ENCODE assay signal across 8 cellular contexts in genomic region chr16:85819245-85819644, GRCh38. TPM values are rescaled to one million over a fixed set of nuclear protein-coding genes. Genes with fewer than 3 reads are reported as not detected.
A peak's percentile ranks its signal among the peaks of the same experiment; 100 is the strongest.
DNase-seq lines count a peak whose midpoint lies in the region; ATAC-seq and TF ChIP-seq lines count a peak whose summit lies in the region.

No MANE protein-coding gene starts in this region.

- H3K27ac Mint-ChIP-seq in naive thymus-derived CD8-positive, alpha-beta T cell: peak overlapping the region in 1 of 10 donors; percentile 9
- no peak overlapping the region for H3K27ac Mint-ChIP-seq in stimulated activated memory B cell treated with anti-CD40 and anti-IgM and Interleukin-4, amounts not matched to agents 10 μg/mL and 1 μg/mL and 100 μg/mL, for 72 hours

- no peaks in the 10 kb centered on the region for H3K9me3 Mint-ChIP-seq in naive thymus-derived CD8-positive, alpha-beta T cell
- no peaks in the 10 kb centered on the region for H3K9me3 Mint-ChIP-seq in stimulated activated memory B cell treated with anti-CD40 and anti-IgM and Interleukin-4, amounts not matched to agents 10 μg/mL and 1 μg/mL and 100 μg/mL, for 72 hours

- BruUV-seq in PC-9 (replicated peaks; lab: Mats Ljungman, UMichigan): no TSS peak

- no peaks in the 10 kb centered on the region; the same call in 1 of the 2 replicates for H3F3A ChIP-seq in PC-9 (ENCODE audit: insufficient read depth, low read depth)

- H3K9me2 ChIP-seq in PC-9 (ENCODE audit: insufficient read depth): no peaks in the 10 kb centered on the region

- intact Hi-C loops in PC-9 (cut with micrococcal nuclease; ENCODE audit: unreplicated experiment): no loop called here
- intact Hi-C loops in esophagus muscularis mucosa (cut with DNase I): no loop called here

- peaks cover 2 to 17% (median 12%) of the 10 kb centered on the region in 4 donors for H3K4me1 Mint-ChIP-seq in naive thymus-derived CD8-positive, alpha-beta T cell
- peaks cover 21% of the 10 kb centered on the region for H3K4me1 Mint-ChIP-seq in stimulated activated memory B cell treated with anti-CD40 and anti-IgM and Interleukin-4, amounts not matched to agents 10 μg/mL and 1 μg/mL and 100 μg/mL, for 72 hours

- H3K36me3 ChIP-seq in PC-9 (ENCODE audit: low read depth): no peaks in the 10 kb centered on the region
- H3K36me3 ChIP-seq in esophagus muscularis mucosa: no peaks in the 10 kb centered on the region

- TF ChIP-seq CTCF in PC-9 (conservative IDR thresholded peaks at IDR 0.05) (peak; percentile 82), esophagus muscularis mucosa (IDR thresholded peaks at IDR 0.05) (peak; percentile 70 to 79 (median 71))

- no peaks in the 10 kb centered on the region for H3K4me1 ChIP-seq in PC-9 (replicated peaks; ENCODE audit: insufficient read depth)
- H3K4me1 ChIP-seq in esophagus muscularis mucosa: peaks cover 7 to 23% (median 15%) of the 10 kb centered on the region in 4 donors

- no peak for TF ChIP-seq EP300 in esophagus muscularis mucosa (IDR thresholded peaks at IDR 0.05)

- POLR2A ChIA-PET in PC-9 (lab: Charles Lee; ENCODE audit: unreplicated experiment): no interaction called here
- POLR2A ChIA-PET in naive thymus-derived CD8-positive, alpha-beta T cell (lab: Charles Lee): no interaction called here

- H3K27me3 ChIP-seq in PC-9 (ENCODE audit: insufficient read depth, low read depth) (peaks cover 70% of the 10 kb centered on the region), esophagus muscularis mucosa (no peaks in the 10 kb centered on the region)

- CTCF ChIA-PET in PC-9 (lab: Charles Lee): interaction anchor here (0.6 to 0.7 kb wide), 4 partner anchors 485 to 1601 kb away, joined by 3 to 7 read pairs (median 5); no protein-coding TSS in a partner anchor

- H3K9me3 ChIP-seq in PC-9 (ENCODE audit: insufficient read depth, low read depth): no peaks in the 10 kb centered on the region
- H3K9me3 ChIP-seq in esophagus muscularis mucosa: no peaks in the 10 kb centered on the region

- H2AFZ ChIP-seq in PC-9: no peak overlapping the region

- no peaks in the 10 kb centered on the region for H4K20me1 ChIP-seq in PC-9 (ENCODE audit: insufficient read depth)

- ATAC-seq in naive thymus-derived CD8-positive, alpha-beta T cell: peak; percentile 80
- ATAC-seq in stimulated activated memory B cell treated with anti-CD40 and anti-IgM and Interleukin-4, amounts not matched to agents 10 μg/mL and 1 μg/mL and 100 μg/mL, for 72 hours: peak; percentile 71
- ATAC-seq in HG02571 (IDR thresholded peaks at IDR 0.05; ENCODE audit: unreplicated experiment): no peak

- no peak for TF ChIP-seq POLR2A in esophagus muscularis mucosa (IDR thresholded peaks at IDR 0.05; ENCODE audit: low read depth)

- H3K79me2 ChIP-seq in PC-9 (ENCODE audit: low read depth): no peaks in the 10 kb centered on the region

- no peak overlapping the region for H3K4me3 Mint-ChIP-seq in naive thymus-derived CD8-positive, alpha-beta T cell
- H3K4me3 Mint-ChIP-seq in stimulated activated memory B cell treated with anti-CD40 and anti-IgM and Interleukin-4, amounts not matched to agents 10 μg/mL and 1 μg/mL and 100 μg/mL, for 72 hours: no peak overlapping the region

- H3K4me3 ChIP-seq in PC-9: no peak overlapping the region
- no peak overlapping the region for H3K4me3 ChIP-seq in esophagus muscularis mucosa

- 4% methylated on average over 10 of the region's 10 CpGs for WGBS in esophagus muscularis mucosa

- H3K4me2 ChIP-seq in PC-9: no peak overlapping the region

- no peak overlapping the region for H3K27ac ChIP-seq in PC-9
- no peak overlapping the region for H3K27ac ChIP-seq in esophagus muscularis mucosa (replicated peaks in 1 of 4)

- DNase-seq in COLO829 (ENCODE audit: low spot score) (peak; percentile 67), HPDE6-E6E7 (ENCODE audit: extremely low spot score) (peak; percentile 76), PC-9 (peak; percentile 67 to 75), activated T-cell treated with anti-CD3 and anti-CD28 coated beads for 24 hours (ENCODE audit: low read depth) (peak; percentile 85), esophagus muscularis mucosa (ENCODE audit: extremely low spot score) (no peak)
- DNase-seq in naive thymus-derived CD8-positive, alpha-beta T cell: peak; percentile 68 to 90 (median 79)

- H3K36me3 Mint-ChIP-seq in naive thymus-derived CD8-positive, alpha-beta T cell: no peaks in the 10 kb centered on the region
- H3K36me3 Mint-ChIP-seq in stimulated activated memory B cell treated with anti-CD40 and anti-IgM and Interleukin-4, amounts not matched to agents 10 μg/mL and 1 μg/mL and 100 μg/mL, for 72 hours: no peaks in the 10 kb centered on the region

- peaks cover 0 to 20% (median 5%) of the 10 kb centered on the region in 5 donors for H3K27me3 Mint-ChIP-seq in naive thymus-derived CD8-positive, alpha-beta T cell
- H3K27me3 Mint-ChIP-seq in stimulated activated memory B cell treated with anti-CD40 and anti-IgM and Interleukin-4, amounts not matched to agents 10 μg/mL and 1 μg/mL and 100 μg/mL, for 72 hours: peaks cover 6% of the 10 kb centered on the region

RNA-seq across cellular contexts. Expression of gene COX4I1, which starts 19.8 kb away (rescaled TPM):
- 468 and 545 TPM in 2 replicates for total RNA-seq in PC-9 (2021)
- 100 to 1,000 TPM; 555 to 640 (median 575) TPM for total RNA-seq in esophagus muscularis mucosa
- 100 to 1,000 TPM; 750 to 766 TPM for total RNA-seq in naive thymus-derived CD8-positive, alpha-beta T cell
- 1,000 to 10,000 TPM; 1,212 to 1,344 (median 1,331) TPM for polyA plus RNA-seq in naive thymus-derived CD8-positive, alpha-beta T cell

RNA-seq across cellular contexts. Expression of gene EMC8, which starts 19.9 kb away (rescaled TPM):
- total RNA-seq in PC-9 (2021) (38.2 and 44.0 TPM in 2 replicates), esophagus muscularis mucosa (10 to 100 TPM; 26.0 to 41.3 (median 27.6) TPM)
- total RNA-seq in naive thymus-derived CD8-positive, alpha-beta T cell: 10 to 100 TPM; 36.9 to 38.7 TPM
- 10 to 100 TPM; 21.6 to 28.6 (median 27.2) TPM for polyA plus RNA-seq in naive thymus-derived CD8-positive, alpha-beta T cell
